Comparison of ENCODE assay signal across 19 cellular contexts in genomic region chr22:48592488-48592887, GRCh38.
DNase-seq lines count a peak whose midpoint lies in the region.
"Had no signal": no experiment of that assay in that cellular context is flagged by ENCODE, and none has a peak within 500 bp of the region (broad histone marks: within the 10 kb centered on the region; RNA-seq: fewer than 3 reads in every experiment).

No MANE protein-coding gene starts in this region.

- no peak overlapping the region for H4K91ac ChIP-seq in neuronal stem cell (ENCODE audit: low read depth, low read length, poor library complexity)

- WGBS in neuronal stem cell (ENCODE audit: extremely low coverage in 2 of 2, insufficient read length in 2 of 2, insufficient replicate concordance in 1 of 2), 2 donors = no CpG with 5 or more reads among the region's 12 CpGs

- H3K27me3 ChIP-seq in neuronal stem cell (ENCODE audit: control insufficient read depth in 3 of 3, insufficient read depth in 3 of 3, low read depth in 1 of 3, low read length in 3 of 3) = no peaks in the 10 kb centered on the region

- H3K9me3 ChIP-seq in neuronal stem cell (replicated peaks in 1 of 2; ENCODE audit: control insufficient read depth in 2 of 2, insufficient read depth in 1 of 2, low read depth in 1 of 2, low read length in 2 of 2) = no peaks in the 10 kb centered on the region
- H3K9me3 ChIP-seq: A549, HAP-1 had no signal

- DNase-seq in AG20443 (ENCODE audit: low spot score) (peak; percentile 70), G401 (ENCODE audit: low spot score) (peak; percentile 13), astrocyte of the hippocampus (ENCODE audit: low read depth, low spot score) (peak; percentile 17), neuronal stem cell (ENCODE audit: low spot score) (no peak), ureter (ENCODE audit: low spot score) (no peak), DMS 273 treated with DMSO at 0.1 percent for 48 hours (lab: John Stamatoyannopoulos, UW) (no peak), NCI-H1930 (lab: John Stamatoyannopoulos, UW) (no peak)
- DNase-seq: 8988T; CD4-positive, alpha-beta T cell; CD8-positive, alpha-beta memory T cell; DMS53; DND-41; GDM1; HFFc6 had no signal

- peak overlapping the region; percentile 71 for H3K14ac ChIP-seq in neuronal stem cell (ENCODE audit: low read length)

- H3K79me1 ChIP-seq in neuronal stem cell (ENCODE audit: low read depth, low read length) = peaks cover 26% of the 10 kb centered on the region

- H3K4me3 ChIP-seq in neuronal stem cell (ENCODE audit: low read length in 2 of 2) = peak overlapping the region in 1 of 2 donors; percentile 10
- H3K4me3 ChIP-seq: A549; BLaER1 treated with 17β-estradiol and CSF1 and Interleukin-3, amounts not matched to agents 10 nM and 100 nM; GM12878; GM23338; HAP-1 had no signal

- peaks cover 0 to 12% of the 10 kb centered on the region in 2 donors for H3K36me3 ChIP-seq in neuronal stem cell (replicated peaks in 1 of 2; ENCODE audit: control insufficient read depth in 2 of 2, insufficient read depth in 2 of 2, low read length in 2 of 2)
- H3K36me3 ChIP-seq: BLaER1 treated with 17β-estradiol and CSF1 and Interleukin-3, amounts not matched to agents 10 nM and 100 nM; HAP-1 had no signal

- no peak overlapping the region for H2BK15ac ChIP-seq in neuronal stem cell (ENCODE audit: low read length)

- H2AK5ac ChIP-seq in neuronal stem cell (ENCODE audit: low read depth, low read length) = peak overlapping the region; percentile 86

- peaks cover 0 to 3% of the 10 kb centered on the region in 2 donors for H3K4me1 ChIP-seq in neuronal stem cell (ENCODE audit: control insufficient read depth in 2 of 2, insufficient read depth in 1 of 2, low read depth in 1 of 2, low read length in 2 of 2)
- H3K4me1 ChIP-seq: A549, HAP-1 had no signal

- peak overlapping the region; percentile 44 for H3K23ac ChIP-seq in neuronal stem cell (ENCODE audit: low read depth, low read length, poor library complexity)

- no peak overlapping the region for H2BK12ac ChIP-seq in neuronal stem cell (ENCODE audit: low read length)

- H3K4ac ChIP-seq in neuronal stem cell (ENCODE audit: low read length) = no peak overlapping the region

- H2BK5ac ChIP-seq in neuronal stem cell (ENCODE audit: low read length) = peak overlapping the region; percentile 66

- peak overlapping the region; percentile 76 for H3K18ac ChIP-seq in neuronal stem cell (ENCODE audit: low read length)

- H3K4me2 ChIP-seq in neuronal stem cell (ENCODE audit: insufficient read depth, low read length, poor library complexity, severe bottlenecking) = peak overlapping the region; percentile 18
- H3K4me2 ChIP-seq: A549, GM23338 had no signal

- no peak overlapping the region for H3K27ac ChIP-seq in neuronal stem cell (replicated peaks; ENCODE audit: low read length)
- H3K27ac ChIP-seq: A549; BLaER1 treated with 17β-estradiol and CSF1 and Interleukin-3, amounts not matched to agents 10 nM and 100 nM had no signal

- H2BK120ac ChIP-seq in neuronal stem cell (ENCODE audit: low read depth, low read length) = no peak overlapping the region

- no peak overlapping the region for H3K9ac ChIP-seq in neuronal stem cell (ENCODE audit: low read depth, low read length, poor library complexity)

- H4K8ac ChIP-seq in neuronal stem cell (ENCODE audit: low read depth, low read length) = no peak overlapping the region

- H2AFZ ChIP-seq in neuronal stem cell (ENCODE audit: low read length) = no peak overlapping the region
- H2AFZ ChIP-seq: GM23338 had no signal

- in situ Hi-C loops in G401 (cut with HindIII; ENCODE audit: low sequenced_read_pairs) = loop anchor here (10.0 kb wide), 1 partner anchor 132 kb away; no protein-coding TSS in a partner anchor

Comparison
In these comparisons a context has a peak if more than half of its experiments do, and no peak if none do; other contexts are left out.
1. DNase-seq: peak in AG20443 (single experiment), G401 (single experiment) and astrocyte of the hippocampus (single experiment); none in neuronal stem cell (single experiment), ureter (single experiment), DMS 273 treated with DMSO at 0.1 percent for 48 hours (single experiment) and NCI-H1930 (0 of 2).